In the genomic region with DNA sequence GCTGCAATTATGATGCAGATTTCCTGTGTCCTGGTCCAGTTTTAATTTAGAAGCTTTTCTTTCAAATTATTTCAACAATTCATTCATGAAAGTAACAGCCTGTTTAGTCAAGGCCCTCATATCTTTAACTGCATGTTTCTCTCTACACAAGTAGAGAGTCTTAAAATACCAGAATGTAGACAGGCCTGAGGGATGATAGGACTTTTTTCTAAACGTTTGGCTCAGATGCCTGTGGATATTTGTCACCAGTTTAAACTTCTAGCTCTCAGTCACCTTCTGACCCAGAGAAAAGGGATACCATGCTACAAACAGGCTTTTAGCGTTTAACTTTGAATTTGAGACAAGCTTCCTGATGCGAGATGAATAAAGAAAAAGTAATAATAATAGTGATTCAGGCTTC, we compare ENCODE assay signal across 11 cellular contexts. TPM values are rescaled to one million over a fixed set of nuclear protein-coding genes. Genes with fewer than 3 reads are reported as not detected.
A peak's percentile ranks its signal among the peaks of the same experiment; 100 is the strongest.
DNase-seq lines count a peak whose midpoint lies in the region; ATAC-seq, FAIRE-seq and TF ChIP-seq lines count a peak whose summit lies in the region.
"Had no signal": no experiment of that assay in that cellular context is flagged by ENCODE, and none has a peak within 500 bp of the region (broad histone marks: within the 10 kb centered on the region; RNA-seq: fewer than 3 reads in every experiment).

No MANE protein-coding gene starts in this region.

- peak overlapping the region; percentile 75; the same call in 1 of the 2 replicates for H3K27ac ChIP-seq in SK-N-MC
- H3K27ac ChIP-seq in rectal smooth muscle tissue (ENCODE audit: low read depth, low read length) = peak overlapping the region; percentile 66
- no peak overlapping the region for H3K27ac ChIP-seq in CD4-positive, alpha-beta T cell (ENCODE audit: low read depth, low read length)
- H3K27ac ChIP-seq: C4-2B, VCaP had no signal

- ATAC-seq in CD4-positive, alpha-beta T cell (ENCODE audit: poor library complexity) = no peak

- no peak overlapping the region for H3K4me3 Mint-ChIP-seq in CD4-positive, alpha-beta T cell

- DNase-seq in BJ (ENCODE audit: low read depth) (peak; percentile 84), SK-N-MC (ENCODE audit: low read depth, low spot score) (no peak), glomerular visceral epithelial cell (ENCODE audit: extremely low spot score) (peak; percentile 10), erythroblast (lab: John Stamatoyannopoulos, UW) (no peak), D721Med (ENCODE audit: insufficient read length, low spot score) (no peak)
- DNase-seq in activated CD4-positive, alpha-beta T cell treated with anti-CD3 and anti-CD28 coated beads, Interleukin-2, amount 50 U/mL, for 48 hours = no peak
- no peak for DNase-seq in CD4-positive, alpha-beta T cell
- DNase-seq: activated gamma-delta T cell had no signal

- H3K4me1 ChIP-seq in rectal smooth muscle tissue (ENCODE audit: control insufficient read depth, insufficient read depth, low read length) = peaks cover 21% of the 10 kb centered on the region

- no peaks in the 10 kb centered on the region for H3K4me1 Mint-ChIP-seq in CD4-positive, alpha-beta T cell (ENCODE audit: low read depth)

- intact Hi-C loops in CD4-positive, alpha-beta T cell (cut with DNase I, micrococcal nuclease) = no loop called here

- CTCF ChIA-PET in BJ (lab: Yijun Ruan, JAX) = interaction anchor here (0.6 to 1.5 kb wide), 4 partner anchors 9 to 67 kb away, joined by 3 to 4 read pairs (median 3); no protein-coding TSS in a partner anchor
- CTCF ChIA-PET in CD4-positive, alpha-beta T cell (lab: Charles Lee) = interaction anchor here (0.9 kb wide), 1 partner anchor 12 kb away, joined by 3 read pairs; no protein-coding TSS in a partner anchor

- POLR2A ChIA-PET in BJ (lab: Charles Lee) = interaction anchor here (0.5 to 1.0 kb wide), 3 partner anchors 12 to 187 kb away, joined by 3 to 4 read pairs (median 3); no protein-coding TSS in a partner anchor
- POLR2A ChIA-PET in CD4-positive, alpha-beta T cell (lab: Charles Lee) = no interaction called here

- H3K9me3 Mint-ChIP-seq in CD4-positive, alpha-beta T cell = no peaks in the 10 kb centered on the region

- no peak overlapping the region for H3K27ac Mint-ChIP-seq in CD4-positive, alpha-beta T cell

- no peak for FAIRE-seq in D721Med (lab: Jason Lieb, UNC)

- no peaks in the 10 kb centered on the region for H3K9me3 ChIP-seq in SK-N-MC (ENCODE audit: low read depth, low read length)
- H3K9me3 ChIP-seq in CD4-positive, alpha-beta T cell (ENCODE audit: control insufficient read depth, low read length) = no peaks in the 10 kb centered on the region

- no peaks in the 10 kb centered on the region for H3K27me3 Mint-ChIP-seq in CD4-positive, alpha-beta T cell

- peak overlapping the region; percentile 2 for H3K9ac ChIP-seq in SK-N-MC (ENCODE audit: insufficient read length)
- H3K9ac ChIP-seq in rectal smooth muscle tissue (ENCODE audit: low read length) = no peak overlapping the region

- H3K36me3 ChIP-seq in BJ (ENCODE audit: control insufficient read depth, insufficient read depth, low read length) = peaks cover 1% of the 10 kb centered on the region; the same call in 1 of the 2 replicates
- peaks cover 12% of the 10 kb centered on the region; the same call in 1 of the 2 replicates for H3K36me3 ChIP-seq in SK-N-MC (ENCODE audit: insufficient read depth, low read length)
- no peaks in the 10 kb centered on the region for H3K36me3 ChIP-seq in rectal smooth muscle tissue (ENCODE audit: control insufficient read depth, insufficient read depth, low read length)

- no peaks in the 10 kb centered on the region for H3K36me3 Mint-ChIP-seq in CD4-positive, alpha-beta T cell (ENCODE audit: low read depth)

- H3K27me3 ChIP-seq in BJ (ENCODE audit: control insufficient read depth, insufficient read depth, low read length) = no peaks in the 10 kb centered on the region
- H3K27me3 ChIP-seq in rectal smooth muscle tissue (ENCODE audit: control insufficient read depth, insufficient read depth, low read length) = no peaks in the 10 kb centered on the region
- no peaks in the 10 kb centered on the region for H3K27me3 ChIP-seq in CD4-positive, alpha-beta T cell (ENCODE audit: control insufficient read depth, insufficient read depth, low read length)

- H3K4me3 ChIP-seq in BJ (ENCODE audit: low read depth, low read length) (no peak overlapping the region), SK-N-MC (0 out of 2 replicates have a peak overlapping the region, but pooled peaks have one; percentile 30), rectal smooth muscle tissue (ENCODE audit: low read length) (peak overlapping the region; percentile 15)

- no peak for TF ChIP-seq POLR2A in erythroblast (IDR thresholded peaks at IDR 0.05; ENCODE audit: low read length)

- no peak for TF ChIP-seq CTCF in BJ (IDR thresholded peaks at IDR 0.05; ENCODE audit: insufficient read depth, low read depth, low read length)
- no peak for TF ChIP-seq CTCF in D721Med (IDR thresholded peaks at IDR 0.05; ENCODE audit: insufficient read depth, missing control alignments)
- TF ChIP-seq CTCF in CD4-positive, alpha-beta T cell (IDR thresholded peaks at IDR 0.05) = no peak

RNA-seq across cellular contexts. Expression of a gene that starts 15.7 kb away (rescaled TPM):
- polyA plus RNA-seq in BJ (2011; rRNA removed) = 351 and 383 TPM in 2 replicates
- polyA minus RNA-seq in BJ (2011; rRNA and poly(A)+ RNA removed) = 180 and 244 TPM in 2 replicates
- total RNA-seq in CD4-positive, alpha-beta T cell = under 1 TPM; 0.25 to 0.77 TPM

Comparison
In these comparisons a context has a peak if more than half of its experiments do, and no peak if none do; other contexts are left out.
1. DNase-seq: peak in BJ (single experiment) and glomerular visceral epithelial cell (single experiment); none in SK-N-MC (single experiment), erythroblast (0 of 2), activated CD4-positive, alpha-beta T cell treated with anti-CD3 and anti-CD28 coated beads, Interleukin-2, amount 50 U/mL, for 48 hours (0 of 2), D721Med (single experiment) and CD4-positive, alpha-beta T cell (0 of 10).